Comparison of ENCODE assay signal across 1 cellular context in the genomic region with DNA sequence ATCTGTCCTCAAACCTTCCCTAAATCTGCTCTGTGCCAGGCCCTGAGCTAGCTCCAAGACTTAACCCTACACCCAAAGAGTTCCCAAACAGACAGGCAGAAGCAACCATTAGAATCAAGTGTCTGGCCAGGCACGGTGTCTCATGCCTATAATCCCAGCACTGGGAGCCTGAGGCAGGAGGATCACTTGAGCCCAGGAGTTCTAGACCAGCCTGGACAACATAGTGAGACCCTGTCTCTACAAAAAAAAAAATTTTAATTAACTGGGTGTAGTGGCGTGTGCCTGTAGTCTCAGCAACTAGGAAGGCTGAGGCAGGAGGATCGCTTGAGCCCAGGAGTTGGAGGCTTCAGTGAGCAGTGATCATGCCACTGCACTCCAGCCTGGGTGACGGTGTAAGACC. TPM values are rescaled to one million over a fixed set of nuclear protein-coding genes. Genes with fewer than 3 reads are reported as not detected.
"Had no signal": no experiment of that assay in that cellular context is flagged by ENCODE, and none has a peak within 500 bp of the region (broad histone marks: within the 10 kb centered on the region; RNA-seq: fewer than 3 reads in every experiment).

No MANE protein-coding gene starts in this region.

RNA-seq across cellular contexts. Expression of a gene that starts 18.9 kb away (rescaled TPM):
- polyA plus RNA-seq: neural cell had no signal
